Comparison of ENCODE assay signal across 8 cellular contexts in genomic region chrX:10722804-10723364, GRCh38.
A peak's percentile ranks its signal among the peaks of the same experiment; 100 is the strongest.
DNase-seq lines count a peak whose midpoint lies in the region; ATAC-seq and TF ChIP-seq lines count a peak whose summit lies in the region.

No MANE protein-coding gene starts in this region.

- H3K4me2 ChIP-seq in fibroblast of lung (ENCODE audit: extremely low read depth, insufficient read depth, low read length): no peak overlapping the region

- H3K79me2 ChIP-seq in fibroblast of lung (ENCODE audit: control insufficient read depth, insufficient read depth, low read length): no peaks in the 10 kb centered on the region

- no peak overlapping the region for H3K27ac ChIP-seq in fibroblast of lung (ENCODE audit: insufficient read depth, low read length)

- no peaks in the 10 kb centered on the region for H4K20me1 ChIP-seq in fibroblast of lung (ENCODE audit: control insufficient read depth, extremely low read depth, insufficient read depth, low read length)

- ATAC-seq in GM19467 (IDR thresholded peaks at IDR 0.05; ENCODE audit: unreplicated experiment): peak; percentile 63

- no peaks in the 10 kb centered on the region for H3K27me3 ChIP-seq in fibroblast of lung (ENCODE audit: control insufficient read depth, insufficient read depth, low read length)

- DNase-seq in Daoy (ENCODE audit: low read depth) (peak; percentile 30), NCI-H1105 treated with DMSO at 0.1 percent for 48 hours (lab: John Stamatoyannopoulos, UW) (peak; percentile 24), fibroblast of lung (ENCODE audit: low read depth in 2 of 2) (peak; percentile 33 to 79), non-pigmented ciliary epithelial cell (ENCODE audit: low read depth) (peak; percentile 8), posterior vena cava (ENCODE audit: low spot score) (no peak), mesenteric fat pad (ENCODE audit: low spot score) (no peak)
- DNase-seq in activated CD4-positive, alpha-beta T cell treated with anti-CD3 and anti-CD28 coated beads, Interleukin-2, amount 50 U/mL, for 1 hour: peak; percentile 14

- peak; percentile 64 to 67 for TF ChIP-seq CTCF in fibroblast of lung (conservative IDR thresholded peaks at IDR 0.05 in 1 of 2, IDR thresholded peaks at IDR 0.05 in 1 of 2; ENCODE audit: low read depth in 1 of 2, low read length in 2 of 2)

- no peak overlapping the region for H3K9ac ChIP-seq in fibroblast of lung (ENCODE audit: insufficient read depth, low read length)

- intact Hi-C loops in posterior vena cava (cut with DNase I): no loop called here

- H3K9me3 ChIP-seq in fibroblast of lung (ENCODE audit: control insufficient read depth, insufficient read depth, low read depth, low read length): no peaks in the 10 kb centered on the region

- no peaks in the 10 kb centered on the region for H3K4me1 ChIP-seq in fibroblast of lung (ENCODE audit: control insufficient read depth, extremely low read depth, insufficient read depth, low read length)

- H2AFZ ChIP-seq in fibroblast of lung (ENCODE audit: low read length): no peak overlapping the region

- no peak overlapping the region for H3K4me3 ChIP-seq in fibroblast of lung (replicated peaks in 1 of 4; ENCODE audit: control extremely low read depth in 1 of 4, insufficient read depth in 1 of 4, low read depth in 3 of 4, low read length in 4 of 4)

- H3K36me3 ChIP-seq in fibroblast of lung (ENCODE audit: control insufficient read depth, insufficient read depth, low read length): no peaks in the 10 kb centered on the region

Comparison
In these comparisons a context has a peak if more than half of its experiments do, and no peak if none do; other contexts are left out.
1. DNase-seq: peak in Daoy (single experiment), NCI-H1105 treated with DMSO at 0.1 percent for 48 hours (single experiment), activated CD4-positive, alpha-beta T cell treated with anti-CD3 and anti-CD28 coated beads, Interleukin-2, amount 50 U/mL, for 1 hour (single experiment), fibroblast of lung (2 of 2) and non-pigmented ciliary epithelial cell (single experiment); none in posterior vena cava (single experiment) and mesenteric fat pad (single experiment).